Comparison of ENCODE assay signal across 8 cellular contexts in the genomic region with DNA sequence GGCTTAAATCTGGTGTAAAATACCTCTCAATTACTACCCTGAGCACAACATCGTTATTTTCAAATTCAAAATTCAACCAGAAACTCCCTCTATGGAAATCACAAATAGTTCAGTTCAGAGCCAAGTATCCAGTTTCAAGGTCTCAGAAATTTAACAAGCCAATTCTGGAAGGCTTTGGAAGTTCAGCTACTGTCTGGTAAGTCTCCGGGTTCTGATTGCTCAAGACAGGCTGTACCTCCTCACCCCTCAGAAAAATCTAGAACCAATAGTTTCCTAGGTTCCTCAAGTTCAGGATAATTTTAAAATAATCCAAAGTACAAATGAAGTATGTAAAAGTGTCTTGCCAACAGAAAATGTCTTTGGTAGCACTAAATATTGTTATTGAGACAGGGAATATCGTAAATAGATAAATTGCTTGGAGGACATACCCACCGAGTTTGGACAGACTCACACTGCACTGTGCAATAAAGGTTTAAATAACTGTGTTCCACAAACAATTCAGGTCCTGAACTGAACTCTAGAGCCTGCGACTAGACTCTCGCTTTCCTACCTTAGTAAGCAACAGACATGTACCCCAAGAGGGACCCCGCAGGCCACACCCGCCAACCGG. TPM values are rescaled to one million over a fixed set of nuclear protein-coding genes. Genes with fewer than 3 reads are reported as not detected.
A peak's percentile ranks its signal among the peaks of the same experiment; 100 is the strongest.
DNase-seq lines count a peak whose midpoint lies in the region; ATAC-seq, FAIRE-seq and TF ChIP-seq lines count a peak whose summit lies in the region.

No MANE protein-coding gene starts in this region.

- peaks cover 12% of the 10 kb centered on the region for H3K4me1 ChIP-seq in A549
- peaks cover 5% of the 10 kb centered on the region for H3K4me1 ChIP-seq in HEK293 (ENCODE audit: control insufficient read depth, insufficient read depth, low read length)
- H3K4me1 ChIP-seq in left lung: peaks cover 0 to 30% of the 10 kb centered on the region in 2 donors
- peaks cover 10 to 14% (median 14%) of the 10 kb centered on the region in 4 donors for H3K4me1 ChIP-seq in transverse colon

- H3K27me3 ChIP-seq in left lung (peaks cover 0 to 4% of the 10 kb centered on the region in 2 donors), transverse colon (no peaks in the 10 kb centered on the region)

- no peaks in the 10 kb centered on the region for H3K9me3 ChIP-seq in A549
- H3K9me3 ChIP-seq in HEK293 (ENCODE audit: control insufficient read depth, insufficient read depth, low read depth, low read length): no peaks in the 10 kb centered on the region
- no peaks in the 10 kb centered on the region for H3K9me3 ChIP-seq in left lung
- no peaks in the 10 kb centered on the region for H3K9me3 ChIP-seq in transverse colon

- TF ChIP-seq CTCF in A549 (IDR thresholded peaks at IDR 0.05) (no peak), HEK293 (tag by site-specific recombination; IDR thresholded peaks at IDR 0.05) (no peak), left lung (IDR thresholded peaks at IDR 0.05) (no peak), transverse colon (IDR thresholded peaks at IDR 0.05) (no peak)

- ATAC-seq in A549 (peak in 1 of 2 experiments; percentile 51; a peak in 2 of 6 replicates), left lung (peak; percentile 32), GM19452 (IDR thresholded peaks at IDR 0.05; ENCODE audit: unreplicated experiment) (no peak), GM19455 (IDR thresholded peaks at IDR 0.05; ENCODE audit: unreplicated experiment) (no peak)

- 2% methylated on average over 9 of the region's 9 CpGs for WGBS in A549 (ENCODE audit: missing lambda C conversion rate)
- WGBS in transverse colon (ENCODE audit: low coverage in 1 of 2), 2 donors: 4 to 11% methylated on average over 4 to 9 of the region's 9 CpGs

- FAIRE-seq in A549 (lab: Jason Lieb, UNC): no peak

- TF ChIP-seq POLR2A in A549 (IDR thresholded peaks at IDR 0.05; ENCODE audit: low read length) (no peak), transverse colon (IDR thresholded peaks at IDR 0.05) (no peak)

- intact Hi-C loops in left lung (cut with DNase I) (no loop called here), transverse colon (cut with DNase I; ENCODE audit: low total_unique reads) (no loop called here)

- no peak for TF ChIP-seq EP300 in A549 (IDR thresholded peaks at IDR 0.05)
- no peak for TF ChIP-seq EP300 in transverse colon (IDR thresholded peaks at IDR 0.05; ENCODE audit: low read depth)

- DNase-seq in A549 (ENCODE audit: low read depth in 1 of 2, low spot score in 1 of 2) (no peak), amniotic epithelial cell (ENCODE audit: low read depth) (peak; percentile 15), left lung (no peak), transverse colon (no peak), anterior cingulate cortex (lab: John Stamatoyannopoulos, UW) (no peak)

- H3K27ac ChIP-seq in A549 (peak overlapping the region; percentile 93 to 95), HEK293 (ENCODE audit: extremely low read depth, low read depth, low read length) (peak overlapping the region; percentile 91), left lung (peak overlapping the region; percentile 89 to 99), transverse colon (peak overlapping the region; percentile 89 to 92 (median 90))

- H3K4me2 ChIP-seq in A549: peak overlapping the region; percentile 82

- H3K4me3 ChIP-seq in A549 (peak overlapping the region; percentile 78), HEK293 (ENCODE audit: low read depth, low read length) (peak overlapping the region; percentile 86), left lung (peak overlapping the region; percentile 86 to 87), transverse colon (peak overlapping the region; percentile 50 to 70 (median 66))

- in situ Hi-C loops in transverse colon (cut with MboI; ENCODE audit: low pct_ligation_motif_present in 1 of 4, low pct_unique_long_range_greater_than_20kb in 1 of 4, low sequenced_read_pairs in 3 of 4): loop anchor here in 3 of 4 donors (25.0 kb wide), 2 partner anchors 237 to 662 kb away; no protein-coding TSS in a partner anchor

- POLR2A ChIA-PET in A549 (lab: Yijun Ruan, JAX) (interaction anchor here (1.0 to 1.4 kb wide), 4 partner anchors 9 to 893 kb away, joined by 3 to 8 read pairs (median 4); no protein-coding TSS in a partner anchor), HEK293 (lab: Yijun Ruan, JAX) (interaction anchor here (0.6 to 1.7 kb wide), 13 partner anchors 8 to 1368 kb away, joined by 3 to 14 read pairs (median 5); partner anchors contain the start of genes CD24, CRYBG1 and LIN28B)

- TF ChIP-seq RAD21 in A549 (conservative IDR thresholded peaks at IDR 0.05 in 1 of 2, IDR thresholded peaks at IDR 0.05 in 1 of 2): no peak

- H3K36me3 ChIP-seq in HEK293 (ENCODE audit: control insufficient read depth in 2 of 2, insufficient read depth in 1 of 2, low read length in 2 of 2): no peaks in the 10 kb centered on the region
- no peaks in the 10 kb centered on the region for H3K36me3 ChIP-seq in left lung
- no peaks in the 10 kb centered on the region for H3K36me3 ChIP-seq in transverse colon

- CTCF ChIA-PET in A549 (lab: Yijun Ruan, JAX): interaction anchor here (1.5 to 1.7 kb wide), 2 partner anchors 10 to 15 kb away, joined by 5 to 6 read pairs; no protein-coding TSS in a partner anchor
- CTCF ChIA-PET in HEK293 (lab: Yijun Ruan, JAX): interaction anchor here (1.3 to 1.5 kb wide), 3 partner anchors 10 to 36 kb away, joined by 3 to 10 read pairs (median 6); partner anchors contain the start of gene CRYBG1

TF ChIP-seq in A549, 52 proteins besides CTCF, POLR2A, EP300 and RAD21 (continues in another document):
- TF ChIP-seq USF2 (IDR thresholded peaks at IDR 0.05) (no peak), NPAS2 (CRISPR knock-in tag; IDR thresholded peaks at IDR 0.05; ENCODE audit: borderline replicate concordance) (no peak), ZFP36 (IDR thresholded peaks at IDR 0.05; ENCODE audit: borderline replicate concordance, partially characterized antibody) (no peak), HMGXB4 (CRISPR knock-in tag; IDR thresholded peaks at IDR 0.05; ENCODE audit: borderline replicate concordance) (no peak)

TF ChIP-seq in HEK293, 187 proteins besides CTCF, POLR2A, EP300 and RAD21:
- no peak for TF ChIP-seq SCRT2 (tag by site-specific recombination; IDR thresholded peaks at IDR 0.05)
- TF ChIP-seq ZNF23 (tag by site-specific recombination; IDR thresholded peaks at IDR 0.05; ENCODE audit: borderline replicate concordance): no peak
- TF ChIP-seq, protein P1, sequence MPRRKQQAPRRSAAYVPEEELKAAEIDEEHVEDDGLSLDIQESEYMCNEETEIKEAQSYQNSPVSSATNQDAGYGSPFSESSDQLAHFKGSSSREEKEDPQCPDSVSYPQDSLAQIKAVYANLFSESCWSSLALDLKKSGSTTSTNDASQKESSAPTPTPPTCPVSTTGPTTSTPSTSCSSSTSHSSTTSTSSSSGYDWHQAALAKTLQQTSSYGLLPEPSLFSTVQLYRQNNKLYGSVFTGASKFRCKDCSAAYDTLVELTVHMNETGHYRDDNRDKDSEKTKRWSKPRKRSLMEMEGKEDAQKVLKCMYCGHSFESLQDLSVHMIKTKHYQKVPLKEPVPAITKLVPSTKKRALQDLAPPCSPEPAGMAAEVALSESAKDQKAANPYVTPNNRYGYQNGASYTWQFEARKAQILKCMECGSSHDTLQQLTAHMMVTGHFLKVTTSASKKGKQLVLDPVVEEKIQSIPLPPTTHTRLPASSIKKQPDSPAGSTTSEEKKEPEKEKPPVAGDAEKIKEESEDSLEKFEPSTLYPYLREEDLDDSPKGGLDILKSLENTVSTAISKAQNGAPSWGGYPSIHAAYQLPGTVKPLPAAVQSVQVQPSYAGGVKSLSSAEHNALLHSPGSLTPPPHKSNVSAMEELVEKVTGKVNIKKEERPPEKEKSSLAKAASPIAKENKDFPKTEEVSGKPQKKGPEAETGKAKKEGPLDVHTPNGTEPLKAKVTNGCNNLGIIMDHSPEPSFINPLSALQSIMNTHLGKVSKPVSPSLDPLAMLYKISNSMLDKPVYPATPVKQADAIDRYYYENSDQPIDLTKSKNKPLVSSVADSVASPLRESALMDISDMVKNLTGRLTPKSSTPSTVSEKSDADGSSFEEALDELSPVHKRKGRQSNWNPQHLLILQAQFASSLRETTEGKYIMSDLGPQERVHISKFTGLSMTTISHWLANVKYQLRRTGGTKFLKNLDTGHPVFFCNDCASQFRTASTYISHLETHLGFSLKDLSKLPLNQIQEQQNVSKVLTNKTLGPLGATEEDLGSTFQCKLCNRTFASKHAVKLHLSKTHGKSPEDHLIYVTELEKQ (tag by site-specific recombination; IDR thresholded peaks at IDR 0.05; ENCODE audit: borderline replicate concordance): 0 out of 2 replicates have a peak, but pooled peaks have one; percentile 4
- TF ChIP-seq ZNF211 (tag by site-specific recombination; IDR thresholded peaks at IDR 0.05; ENCODE audit: low read depth): no peak
- TF ChIP-seq GLIS2 (tag by site-specific recombination; IDR thresholded peaks at IDR 0.05): no peak
- no peak for TF ChIP-seq ZBTB48 (tag by site-specific recombination; IDR thresholded peaks at IDR 0.05)
- no peak for TF ChIP-seq ZBTB7A (tag by site-specific recombination; IDR thresholded peaks at IDR 0.05; ENCODE audit: low read depth)
- TF ChIP-seq ZNF426 (tag by site-specific recombination; IDR thresholded peaks at IDR 0.05): 0 out of 2 replicates have a peak, but pooled peaks have one; percentile 6
- TF ChIP-seq ZNF621 (tag by site-specific recombination; IDR thresholded peaks at IDR 0.05): no peak

RNA-seq across cellular contexts. Expression of gene ATG5, which starts 0.7 kb away (rescaled TPM):
- polyA plus RNA-seq in A549 (2011; rRNA removed) (47.8 and 53.5 TPM in 2 replicates), A549 (2017; fragmentation: RNase III; extraction: RNeasy Plus Mini Kit Qiagen cat#74134 plus additional on column Dnase treatment) (26.6 to 29.3 TPM (median 29.2 TPM) in 3 replicates)
- 11.5 and 12.1 TPM in 2 replicates for polyA plus RNA-seq in A549 (2012; cell fraction: cytosol; rRNA removed)
- 5.0 and 7.6 TPM in 2 replicates for polyA plus RNA-seq in A549 (2012; cell fraction: nucleus; rRNA removed)
- polyA minus RNA-seq in A549 (2011; rRNA and poly(A)+ RNA removed): 10.6 and 11.7 TPM in 2 replicates
- total RNA-seq in left lung (10 to 100 TPM; 30.9 to 31.8 TPM), transverse colon (10 to 100 TPM; 21.7 to 56.4 (median 44.9) TPM)

RNA-seq across cellular contexts. Expression of gene CRYBG1, which starts 35.7 kb away (rescaled TPM):
- polyA plus RNA-seq in A549 (2011; rRNA removed) (0.30 and 0.31 TPM in 2 replicates), A549 (2017; fragmentation: RNase III; extraction: RNeasy Plus Mini Kit Qiagen cat#74134 plus additional on column Dnase treatment) (0.37 to 0.59 TPM (median 0.41 TPM) in 3 replicates)
- polyA plus RNA-seq in A549 (2012; cell fraction: cytosol; rRNA removed): 0.03 and 0.04 TPM in 2 replicates
- 0.05 and 0.06 TPM in 2 replicates for polyA plus RNA-seq in A549 (2012; cell fraction: nucleus; rRNA removed)
- polyA minus RNA-seq in A549 (2011; rRNA and poly(A)+ RNA removed): 0.21 and 0.29 TPM in 2 replicates
- total RNA-seq in left lung (10 to 100 TPM; 23.7 to 37.1 TPM), transverse colon (100 to 1,000 TPM in 1 of 4 donors, 10 to 100 TPM in 3; 64.3 to 112 (median 70.2) TPM)
